Comparison of ENCODE assay signal across 10 cellular contexts in genomic region chr1:184191181-184191601, GRCh38.
A peak's percentile ranks its signal among the peaks of the same experiment; 100 is the strongest.
DNase-seq lines count a peak whose midpoint lies in the region; ATAC-seq and TF ChIP-seq lines count a peak whose summit lies in the region.
"Had no signal": no experiment of that assay in that cellular context is flagged by ENCODE, and none has a peak within 500 bp of the region (broad histone marks: within the 10 kb centered on the region; RNA-seq: fewer than 3 reads in every experiment).

No MANE protein-coding gene starts in this region.

- DNase-seq in AG10803 (ENCODE audit: low read depth) (peak; percentile 96), SJCRH30 (peak; percentile 33 to 44), foreskin keratinocyte (no peak), non-pigmented ciliary epithelial cell (ENCODE audit: low read depth) (peak; percentile 30), kidney tubule cell (ENCODE audit: low spot score) (no peak), NCI-H2029 (lab: John Stamatoyannopoulos, UW) (no peak)
- DNase-seq in activated CD4-positive, CD25-positive, alpha-beta regulatory T cell treated with anti-CD3 and anti-CD28 coated beads, Interleukin-2, amount 50 U/mL, for 72 hours, result no peak
- DNase-seq: CD8-positive, alpha-beta T cell; stomach had no signal

- TF ChIP-seq CTCF in AG10803 (conservative IDR thresholded peaks at IDR 0.05; ENCODE audit: low read length) (no peak), foreskin keratinocyte (conservative IDR thresholded peaks at IDR 0.05) (no peak)

- H3K27ac ChIP-seq in SJCRH30 (no peak overlapping the region), foreskin keratinocyte (no peak overlapping the region)
- H3K27ac ChIP-seq: stomach had no signal

- H3K9me3 ChIP-seq in SJCRH30 (replicated peaks), result no peaks in the 10 kb centered on the region
- H3K9me3 ChIP-seq: stomach had no signal

- peak; percentile 25 for ATAC-seq in foreskin keratinocyte
- no peak for ATAC-seq in HG03457 (IDR thresholded peaks at IDR 0.05; ENCODE audit: unreplicated experiment)
- ATAC-seq: CD8-positive, alpha-beta T cell had no signal

- H3K4me1 ChIP-seq in SJCRH30 (no peaks in the 10 kb centered on the region; the same call in 1 of the 2 replicates), foreskin keratinocyte (no peaks in the 10 kb centered on the region)

- no peaks in the 10 kb centered on the region for H3K36me3 ChIP-seq in SJCRH30
- H3K36me3 ChIP-seq: stomach had no signal

- H3K27me3 ChIP-seq in SJCRH30, result no peaks in the 10 kb centered on the region
- peaks cover 71% of the 10 kb centered on the region for H3K27me3 ChIP-seq in foreskin keratinocyte

- H3K4me3 ChIP-seq in AG10803 (ENCODE audit: low read length), result no peak overlapping the region; the same call in 1 of the 2 replicates
- H3K4me3 ChIP-seq in SJCRH30, result no peak overlapping the region
- H3K4me3 ChIP-seq: stomach had no signal

Comparison
In these comparisons a context has a peak if more than half of its experiments do, and no peak if none do; other contexts are left out.
1. DNase-seq: peak in AG10803 (single experiment), SJCRH30 (2 of 2) and non-pigmented ciliary epithelial cell (single experiment); none in foreskin keratinocyte (0 of 2), activated CD4-positive, CD25-positive, alpha-beta regulatory T cell treated with anti-CD3 and anti-CD28 coated beads, Interleukin-2, amount 50 U/mL, for 72 hours (single experiment), kidney tubule cell (single experiment) and NCI-H2029 (single experiment).